ENCODE assay signal across 1 cellular context in genomic region chr10:35348609-35349388, GRCh38.
TF ChIP-seq lines count a peak whose summit lies in the region.

No MANE protein-coding gene starts in this region.

TF ChIP-seq in WTC11, 78 proteins besides CTCF, POLR2A, EP300 and RAD21 (continued from another document):
- no peak for TF ChIP-seq ZSCAN18 (CRISPR knock-in tag; IDR thresholded peaks at IDR 0.05)
